Comparison of ENCODE assay signal across 12 cellular contexts in the genomic region with DNA sequence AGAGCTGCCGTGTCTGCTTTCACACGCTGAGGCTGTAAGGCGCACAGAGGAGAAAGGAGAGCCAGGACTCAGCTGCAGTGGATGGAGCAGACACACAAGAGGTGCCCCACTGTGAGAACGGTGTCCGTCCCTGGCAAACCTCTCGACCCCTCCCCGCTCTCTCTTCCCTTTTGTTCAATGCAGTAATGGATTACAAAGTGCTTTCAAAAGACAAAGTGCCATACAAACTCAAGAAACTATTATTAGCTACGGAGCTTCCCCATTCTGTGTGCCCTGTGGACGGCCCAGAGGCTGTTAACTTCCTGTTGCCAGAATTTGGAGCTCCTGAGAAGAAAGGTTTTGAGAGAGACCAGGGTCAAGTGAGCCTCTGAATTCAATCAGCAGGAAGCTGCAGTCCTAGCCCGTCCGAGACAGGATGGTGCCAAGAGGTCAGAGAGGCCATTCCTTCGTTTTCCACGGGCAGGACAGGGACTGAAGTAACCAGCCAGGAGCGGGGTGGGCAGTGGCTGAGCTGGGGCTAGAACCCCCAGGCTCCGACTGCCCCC. TPM values are rescaled to one million over a fixed set of nuclear protein-coding genes. Genes with fewer than 3 reads are reported as not detected.
DNase-seq lines count a peak whose midpoint lies in the region; ATAC-seq and TF ChIP-seq lines count a peak whose summit lies in the region.
"Had no signal": no experiment of that assay in that cellular context is flagged by ENCODE, and none has a peak within 500 bp of the region (broad histone marks: within the 10 kb centered on the region; RNA-seq: fewer than 3 reads in every experiment).

No MANE protein-coding gene starts in this region.

- peaks cover 4 to 98% (median 30%) of the 10 kb centered on the region in 3 donors for H3K36me3 Mint-ChIP-seq in CD8-positive, alpha-beta memory T cell
- peaks cover 73% of the 10 kb centered on the region for H3K36me3 Mint-ChIP-seq in neural progenitor cell

- 58 to 62% methylated on average over 15 of the region's 15 CpGs for WGBS in esophagus, 2 donors
- WGBS in SK-N-SH (ENCODE audit: low lambda C conversion rate): 19% methylated on average over 14 of the region's 15 CpGs

- H3K27me3 ChIP-seq in CD8-positive, alpha-beta memory T cell (ENCODE audit: insufficient read depth, low read length, poor library complexity, severe bottlenecking): no peaks in the 10 kb centered on the region
- H3K27me3 ChIP-seq in esophagus (ENCODE audit: control insufficient read depth in 1 of 2, insufficient read depth in 2 of 2, low read length in 2 of 2) (no peaks in the 10 kb centered on the region), neural progenitor cell (no peaks in the 10 kb centered on the region), SK-N-SH (ENCODE audit: insufficient read depth) (peaks cover 99% of the 10 kb centered on the region)

- no peaks in the 10 kb centered on the region for H3K9me3 ChIP-seq in CD8-positive, alpha-beta memory T cell (ENCODE audit: low read length)
- H3K9me3 ChIP-seq in esophagus (ENCODE audit: control insufficient read depth in 2 of 2, insufficient read depth in 1 of 2, low read depth in 1 of 2, low read length in 1 of 2): no peaks in the 10 kb centered on the region
- H3K9me3 ChIP-seq in neural progenitor cell (ENCODE audit: low read depth): no peaks in the 10 kb centered on the region
- no peaks in the 10 kb centered on the region for H3K9me3 ChIP-seq in SK-N-SH

- H3K9ac ChIP-seq in neural progenitor cell (no peak overlapping the region), SK-N-SH (no peak overlapping the region)

- H3K9me2 ChIP-seq in SK-N-SH: no peaks in the 10 kb centered on the region

- TF ChIP-seq CTCF in neural progenitor cell (IDR thresholded peaks at IDR 0.05) (no peak), SK-N-SH (IDR thresholded peaks at IDR 0.05) (no peak)

- H3K9me3 Mint-ChIP-seq in CD8-positive, alpha-beta memory T cell: no peaks in the 10 kb centered on the region
- no peaks in the 10 kb centered on the region for H3K9me3 Mint-ChIP-seq in neural progenitor cell

- H3K4me1 Mint-ChIP-seq in CD8-positive, alpha-beta memory T cell: peaks cover 79 to 97% (median 89%) of the 10 kb centered on the region in 3 donors
- peaks cover 87% of the 10 kb centered on the region for H3K4me1 Mint-ChIP-seq in neural progenitor cell

- TF ChIP-seq EP300 in SK-N-SH (IDR thresholded peaks at IDR 0.05; ENCODE audit: borderline replicate concordance in 1 of 2, low read depth in 1 of 2, low read length in 1 of 2): no peak

- no peak overlapping the region for H3K4me3 Mint-ChIP-seq in CD8-positive, alpha-beta memory T cell
- peak overlapping the region; percentile 69 for H3K4me3 Mint-ChIP-seq in neural progenitor cell

- peaks cover 62% of the 10 kb centered on the region for H3K4me1 ChIP-seq in CD8-positive, alpha-beta memory T cell (ENCODE audit: insufficient read depth, low read length)
- H3K4me1 ChIP-seq in esophagus (ENCODE audit: control insufficient read depth in 2 of 2, insufficient read depth in 2 of 2, low read length in 1 of 2): peaks cover 2 to 7% of the 10 kb centered on the region in 2 donors
- H3K4me1 ChIP-seq in neural progenitor cell: peaks cover 42% of the 10 kb centered on the region
- no peaks in the 10 kb centered on the region for H3K4me1 ChIP-seq in SK-N-SH (ENCODE audit: control insufficient read depth in 1 of 2, insufficient read depth in 2 of 2, low read depth in 1 of 2, low read length in 1 of 2)

- peaks cover 38% of the 10 kb centered on the region for H3K79me2 ChIP-seq in neural progenitor cell (ENCODE audit: low read depth)
- no peaks in the 10 kb centered on the region for H3K79me2 ChIP-seq in SK-N-SH (ENCODE audit: insufficient read depth)

- no peak overlapping the region for H3K27ac ChIP-seq in CD8-positive, alpha-beta memory T cell (ENCODE audit: low read depth, low read length)
- peak overlapping the region; percentile 28 to 62 for H3K27ac ChIP-seq in esophagus (ENCODE audit: low read depth in 2 of 2, low read length in 1 of 2)
- H3K27ac ChIP-seq in neural progenitor cell: peak overlapping the region; percentile 18
- no peak overlapping the region for H3K27ac ChIP-seq in SK-N-SH (ENCODE audit: low read depth in 2 of 2, low read length in 1 of 2)

- H2AFZ ChIP-seq in neural progenitor cell (replicated peaks) (no peak overlapping the region), SK-N-SH (ENCODE audit: low read depth) (no peak overlapping the region)

- no peak for TF ChIP-seq RAD21 in SK-N-SH (IDR thresholded peaks at IDR 0.05; ENCODE audit: low read length)

- peaks cover 70% of the 10 kb centered on the region for H3K36me3 ChIP-seq in CD8-positive, alpha-beta memory T cell (ENCODE audit: insufficient read depth, low read length)
- peaks cover 0 to 8% of the 10 kb centered on the region in 2 donors for H3K36me3 ChIP-seq in esophagus (ENCODE audit: control insufficient read depth in 2 of 2, insufficient read depth in 2 of 2, low read length in 1 of 2)
- H3K36me3 ChIP-seq in neural progenitor cell: no peaks in the 10 kb centered on the region
- H3K36me3 ChIP-seq in SK-N-SH (replicated peaks in 1 of 2; ENCODE audit: control insufficient read depth in 1 of 2, insufficient read depth in 2 of 2, low read length in 1 of 2): no peaks in the 10 kb centered on the region

- H4K20me1 ChIP-seq in neural progenitor cell (ENCODE audit: low read depth) (peaks cover 96% of the 10 kb centered on the region), SK-N-SH (ENCODE audit: insufficient read depth) (no peaks in the 10 kb centered on the region)

- H3F3A ChIP-seq in neural progenitor cell (ENCODE audit: low read depth): peaks cover 29% of the 10 kb centered on the region
- H3F3A ChIP-seq in SK-N-SH (replicated peaks; ENCODE audit: insufficient read depth): no peaks in the 10 kb centered on the region

- ATAC-seq in HG03442 (IDR thresholded peaks at IDR 0.05; ENCODE audit: unreplicated experiment): no peak

- H3K4me3 ChIP-seq in CD8-positive, alpha-beta memory T cell (ENCODE audit: low read length): no peak overlapping the region
- H3K4me3 ChIP-seq in esophagus (ENCODE audit: low read depth in 1 of 2, low read length in 2 of 2) (no peak overlapping the region), neural progenitor cell (no peak overlapping the region), SK-N-SH (ENCODE audit: low read depth in 2 of 2, low read length in 1 of 2) (no peak overlapping the region; a peak in 1 of 4 replicates)

- no peak for DNase-seq in CD8-positive, alpha-beta memory T cell
- DNase-seq in NOMO-1 treated with DMSO at 0.1 percent for 48 hours (lab: John Stamatoyannopoulos, UW; ENCODE audit: unreplicated experiment): peak; percentile 92
- peak; percentile 69 for DNase-seq in neural progenitor cell (ENCODE audit: low spot score)
- DNase-seq in NCI-H1930 (lab: John Stamatoyannopoulos, UW): no peak
- no peak for DNase-seq in SK-N-SH
- no peak for DNase-seq in HPDE6-E6E7 (ENCODE audit: extremely low spot score)
- DNase-seq: activated naive CD4-positive, alpha-beta T cell treated with anti-CD3 and anti-CD28 coated beads, Interleukin-2, amount 50 U/mL, for 16 hours; erythroblast; SHP77 treated with DMSO at 0.1 percent for 48 hours had no signal

- H3K4me2 ChIP-seq in neural progenitor cell (peak overlapping the region; percentile 24), SK-N-SH (no peak overlapping the region)

- CTCF ChIA-PET in CD8-positive, alpha-beta memory T cell (lab: Charles Lee): interaction anchor here (0.7 to 2.0 kb wide), 3 partner anchors 11 to 403 kb away, joined by 3 to 10 read pairs (median 3); no protein-coding TSS in a partner anchor
- CTCF ChIA-PET in SK-N-SH (lab: Yijun Ruan, JAX): interaction anchor here (0.8 to 15.2 kb wide), 4 partner anchors 10 to 568 kb away, joined by 3 to 162 read pairs (median 4); no protein-coding TSS in a partner anchor

- POLR2A ChIA-PET in CD8-positive, alpha-beta memory T cell (lab: Charles Lee): interaction anchor here (0.6 kb wide), 1 partner anchor 17 kb away, joined by 6 read pairs; no protein-coding TSS in a partner anchor
- POLR2A ChIA-PET in SK-N-SH (lab: Yijun Ruan, JAX): no interaction called here

- no peaks in the 10 kb centered on the region for H3K27me3 Mint-ChIP-seq in CD8-positive, alpha-beta memory T cell
- peaks cover 8% of the 10 kb centered on the region for H3K27me3 Mint-ChIP-seq in neural progenitor cell (ENCODE audit: insufficient read depth, low read depth)

- peak overlapping the region in 5 of 8 donors; percentile 11 to 81 (median 38) for H3K27ac Mint-ChIP-seq in CD8-positive, alpha-beta memory T cell
- H3K27ac Mint-ChIP-seq in neural progenitor cell: peak overlapping the region; percentile 89

TF ChIP-seq in SK-N-SH, 30 proteins besides CTCF, POLR2A, EP300 and RAD21:
- no peak for TF ChIP-seq RXRA (IDR thresholded peaks at IDR 0.05; ENCODE audit: borderline replicate concordance, low read depth)

RNA-seq across cellular contexts. Expression of a gene that starts 15.8 kb away (rescaled TPM):
- total RNA-seq in CD8-positive, alpha-beta memory T cell: 100 to 1,000 TPM; 784 to 792 TPM
- polyA plus RNA-seq in CD8-positive, alpha-beta memory T cell: 72.4 TPM
- 1 to 10 TPM; 5.7 to 6.1 TPM for polyA plus RNA-seq in esophagus
- 95.8 and 103 TPM in 2 replicates for total RNA-seq in neural progenitor cell (ENCODE audit: low replicate concordance)
- polyA plus RNA-seq in SK-N-SH (2012; rRNA removed): not detected in 2 replicates
- not detected in 2 replicates for polyA plus RNA-seq in SK-N-SH (2012; cell fraction: cytosol; rRNA removed)
- not detected in 2 replicates for polyA plus RNA-seq in SK-N-SH (2012; cell fraction: nucleus; rRNA removed)
- total RNA-seq: M059J had no signal

RNA-seq across cellular contexts. Expression of a gene that starts 31.6 kb away (rescaled TPM):
- 10 to 100 TPM; 22.8 to 29.6 TPM for total RNA-seq in CD8-positive, alpha-beta memory T cell
- 4.2 TPM for polyA plus RNA-seq in CD8-positive, alpha-beta memory T cell
- polyA plus RNA-seq in esophagus: 1 to 10 TPM; 2.4 to 5.3 TPM
- total RNA-seq in neural progenitor cell (ENCODE audit: low replicate concordance): 7.1 and 18.1 TPM in 2 replicates
- polyA plus RNA-seq in SK-N-SH (2012; rRNA removed): 8.3 and 11.2 TPM in 2 replicates
- 14.3 and 24.2 TPM in 2 replicates for polyA plus RNA-seq in SK-N-SH (2012; cell fraction: cytosol; rRNA removed)
- polyA plus RNA-seq in SK-N-SH (2012; cell fraction: nucleus; rRNA removed): 3.4 and 6.3 TPM in 2 replicates

Comparison
In these comparisons a context has a peak if more than half of its experiments do, and no peak if none do; other contexts are left out.
1. DNase-seq: peak in NOMO-1 treated with DMSO at 0.1 percent for 48 hours (single experiment) and neural progenitor cell (single experiment); none in CD8-positive, alpha-beta memory T cell (0 of 5), NCI-H1930 (0 of 2), SK-N-SH (single experiment) and HPDE6-E6E7 (single experiment).
2. H3K27ac ChIP-seq: peak in esophagus (2 of 2) and neural progenitor cell (single experiment); none in CD8-positive, alpha-beta memory T cell (single experiment) and SK-N-SH (0 of 2).
3. RNA of a gene that starts 15.8 kb away (polyA plus RNA-seq): 72.4 TPM in CD8-positive, alpha-beta memory T cell (single experiment); 5.7 to 6.1 TPM in esophagus and not detected in SK-N-SH; every median in the first group is over 10 times any median in the second.